1 cellular context compared by ENCODE assay signal in genomic region chr11:70068345-70068744, GRCh38.
TF ChIP-seq lines count a peak whose summit lies in the region.

No MANE protein-coding gene starts in this region.

TF ChIP-seq in GM23338, 12 proteins besides CTCF, POLR2A, EP300 and RAD21 (continued from another document):
- TF ChIP-seq, protein P1, sequence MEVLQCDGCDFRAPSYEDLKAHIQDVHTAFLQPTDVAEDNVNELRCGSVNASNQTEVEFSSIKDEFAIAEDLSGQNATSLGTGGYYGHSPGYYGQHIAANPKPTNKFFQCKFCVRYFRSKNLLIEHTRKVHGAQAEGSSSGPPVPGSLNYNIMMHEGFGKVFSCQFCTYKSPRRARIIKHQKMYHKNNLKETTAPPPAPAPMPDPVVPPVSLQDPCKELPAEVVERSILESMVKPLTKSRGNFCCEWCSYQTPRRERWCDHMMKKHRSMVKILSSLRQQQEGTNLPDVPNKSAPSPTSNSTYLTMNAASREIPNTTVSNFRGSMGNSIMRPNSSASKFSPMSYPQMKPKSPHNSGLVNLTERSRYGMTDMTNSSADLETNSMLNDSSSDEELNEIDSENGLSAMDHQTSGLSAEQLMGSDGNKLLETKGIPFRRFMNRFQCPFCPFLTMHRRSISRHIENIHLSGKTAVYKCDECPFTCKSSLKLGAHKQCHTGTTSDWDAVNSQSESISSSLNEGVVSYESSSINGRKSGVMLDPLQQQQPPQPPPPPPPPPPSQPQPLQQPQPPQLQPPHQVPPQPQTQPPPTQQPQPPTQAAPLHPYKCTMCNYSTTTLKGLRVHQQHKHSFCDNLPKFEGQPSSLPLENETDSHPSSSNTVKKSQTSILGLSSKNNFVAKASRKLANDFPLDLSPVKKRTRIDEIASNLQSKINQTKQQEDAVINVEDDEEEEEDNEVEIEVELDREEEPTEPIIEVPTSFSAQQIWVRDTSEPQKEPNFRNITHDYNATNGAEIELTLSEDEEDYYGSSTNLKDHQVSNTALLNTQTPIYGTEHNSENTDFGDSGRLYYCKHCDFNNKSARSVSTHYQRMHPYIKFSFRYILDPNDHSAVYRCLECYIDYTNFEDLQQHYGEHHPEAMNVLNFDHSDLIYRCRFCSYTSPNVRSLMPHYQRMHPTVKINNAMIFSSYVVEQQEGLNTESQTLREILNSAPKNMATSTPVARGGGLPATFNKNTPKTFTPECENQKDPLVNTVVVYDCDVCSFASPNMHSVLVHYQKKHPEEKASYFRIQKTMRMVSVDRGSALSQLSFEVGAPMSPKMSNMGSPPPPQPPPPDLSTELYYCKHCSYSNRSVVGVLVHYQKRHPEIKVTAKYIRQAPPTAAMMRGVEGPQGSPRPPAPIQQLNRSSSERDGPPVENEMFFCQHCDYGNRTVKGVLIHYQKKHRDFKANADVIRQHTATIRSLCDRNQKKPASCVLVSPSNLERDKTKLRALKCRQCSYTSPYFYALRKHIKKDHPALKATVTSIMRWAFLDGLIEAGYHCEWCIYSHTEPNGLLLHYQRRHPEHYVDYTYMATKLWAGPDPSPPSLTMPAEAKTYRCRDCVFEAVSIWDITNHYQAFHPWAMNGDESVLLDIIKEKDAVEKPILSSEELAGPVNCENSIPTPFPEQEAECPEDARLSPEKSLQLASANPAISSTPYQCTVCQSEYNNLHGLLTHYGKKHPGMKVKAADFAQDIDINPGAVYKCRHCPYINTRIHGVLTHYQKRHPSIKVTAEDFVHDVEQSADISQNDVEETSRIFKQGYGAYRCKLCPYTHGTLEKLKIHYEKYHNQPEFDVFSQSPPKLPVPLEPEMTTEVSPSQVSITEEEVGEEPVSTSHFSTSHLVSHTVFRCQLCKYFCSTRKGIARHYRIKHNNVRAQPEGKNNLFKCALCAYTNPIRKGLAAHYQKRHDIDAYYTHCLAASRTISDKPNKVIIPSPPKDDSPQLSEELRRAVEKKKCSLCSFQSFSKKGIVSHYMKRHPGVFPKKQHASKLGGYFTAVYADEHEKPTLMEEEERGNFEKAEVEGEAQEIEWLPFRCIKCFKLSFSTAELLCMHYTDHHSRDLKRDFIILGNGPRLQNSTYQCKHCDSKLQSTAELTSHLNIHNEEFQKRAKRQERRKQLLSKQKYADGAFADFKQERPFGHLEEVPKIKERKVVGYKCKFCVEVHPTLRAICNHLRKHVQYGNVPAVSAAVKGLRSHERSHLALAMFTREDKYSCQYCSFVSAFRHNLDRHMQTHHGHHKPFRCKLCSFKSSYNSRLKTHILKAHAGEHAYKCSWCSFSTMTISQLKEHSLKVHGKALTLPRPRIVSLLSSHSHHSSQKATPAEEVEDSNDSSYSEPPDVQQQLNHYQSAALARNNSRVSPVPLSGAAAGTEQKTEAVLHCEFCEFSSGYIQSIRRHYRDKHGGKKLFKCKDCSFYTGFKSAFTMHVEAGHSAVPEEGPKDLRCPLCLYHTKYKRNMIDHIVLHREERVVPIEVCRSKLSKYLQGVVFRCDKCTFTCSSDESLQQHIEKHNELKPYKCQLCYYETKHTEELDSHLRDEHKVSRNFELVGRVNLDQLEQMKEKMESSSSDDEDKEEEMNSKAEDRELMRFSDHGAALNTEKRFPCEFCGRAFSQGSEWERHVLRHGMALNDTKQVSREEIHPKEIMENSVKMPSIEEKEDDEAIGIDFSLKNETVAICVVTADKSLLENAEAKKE (CRISPR knock-in tag; IDR thresholded peaks at IDR 0.05) = no peak
- no peak for TF ChIP-seq ZNF331 (CRISPR knock-in tag; IDR thresholded peaks at IDR 0.05; ENCODE audit: low read depth)
- no peak for TF ChIP-seq NANOG (IDR thresholded peaks at IDR 0.05; ENCODE audit: borderline replicate concordance)
- TF ChIP-seq EZH2 (IDR thresholded peaks at IDR 0.05; ENCODE audit: low read depth, unreplicated experiment) = no peak
- TF ChIP-seq EZH2phosphoT487 (IDR thresholded peaks at IDR 0.05; ENCODE audit: unreplicated experiment) = no peak
